ENCODE assay signal across 11 cellular contexts in the genomic region with DNA sequence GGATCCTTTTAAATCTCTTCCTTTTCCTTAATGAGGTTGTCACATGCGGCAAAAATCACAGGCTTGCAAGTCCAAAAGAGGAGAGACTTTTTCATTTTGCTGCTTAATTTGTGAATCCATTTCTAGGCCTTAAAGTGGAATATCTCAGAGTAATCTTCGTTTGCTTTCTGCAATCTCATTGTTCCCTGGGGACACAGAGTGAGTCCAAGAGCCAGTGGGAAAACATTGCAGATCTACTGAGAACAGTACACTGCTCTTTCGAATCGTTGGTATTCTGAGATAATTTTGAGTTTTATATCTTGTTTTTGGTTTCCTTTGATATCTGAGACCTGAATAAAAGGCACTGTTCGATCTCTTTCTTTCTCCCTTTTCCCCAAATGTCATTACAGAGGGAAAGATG.
DNase-seq lines count a peak whose midpoint lies in the region; ATAC-seq and TF ChIP-seq lines count a peak whose summit lies in the region.
"Had no signal": no experiment of that assay in that cellular context is flagged by ENCODE, and none has a peak within 500 bp of the region (broad histone marks: within the 10 kb centered on the region; RNA-seq: fewer than 3 reads in every experiment).

No MANE protein-coding gene starts in this region.

- no peak for ATAC-seq in GM21737 (IDR thresholded peaks at IDR 0.05; ENCODE audit: unreplicated experiment)
- ATAC-seq: activated CD8-positive, alpha-beta memory T cell treated with anti-CD3 and anti-CD28 coated beads, Interleukin-2, amount 10 ng/mL, durations not matched to agents 7 days and 5 days had no signal

- H3K27ac ChIP-seq in SJCRH30 (peak overlapping the region; percentile 82), esophagus squamous epithelium (peak overlapping the region in 3 of 4 donors; percentile 67 to 74 (median 68)), thyroid gland (peak overlapping the region in 2 of 3 donors; percentile 15 to 49)

- TF ChIP-seq POLR2A in esophagus squamous epithelium (IDR thresholded peaks at IDR 0.05), result no peak
- no peak for TF ChIP-seq POLR2A in thyroid gland (IDR thresholded peaks at IDR 0.05)

- intact Hi-C loops in esophagus squamous epithelium (cut with DNase I), result no loop called here
- intact Hi-C loops in thyroid gland (cut with DNase I), result no loop called here

- H3K27me3 ChIP-seq in SJCRH30 (no peaks in the 10 kb centered on the region), esophagus squamous epithelium (no peaks in the 10 kb centered on the region), thyroid gland (no peaks in the 10 kb centered on the region)
- H3K27me3 ChIP-seq: colonic mucosa had no signal

- H3K36me3 ChIP-seq in SJCRH30 (no peaks in the 10 kb centered on the region), esophagus squamous epithelium (no peaks in the 10 kb centered on the region), thyroid gland (no peaks in the 10 kb centered on the region)
- H3K36me3 ChIP-seq: colonic mucosa had no signal

- TF ChIP-seq CTCF in esophagus squamous epithelium (IDR thresholded peaks at IDR 0.05), result no peak
- TF ChIP-seq CTCF in thyroid gland (IDR thresholded peaks at IDR 0.05), result no peak

- H3K4me3 ChIP-seq in SJCRH30, result no peak overlapping the region
- peak overlapping the region in 1 of 4 donors; percentile 24 for H3K4me3 ChIP-seq in esophagus squamous epithelium
- H3K4me3 ChIP-seq in thyroid gland (replicated peaks in 1 of 3), result no peak overlapping the region
- H3K4me3 ChIP-seq: colonic mucosa had no signal

- peaks cover 26% of the 10 kb centered on the region for H3K4me1 ChIP-seq in SJCRH30
- H3K4me1 ChIP-seq in esophagus squamous epithelium, result peaks cover 5 to 21% (median 9%) of the 10 kb centered on the region in 3 donors
- H3K4me1 ChIP-seq in thyroid gland, result peaks cover 0 to 10% of the 10 kb centered on the region in 2 donors
- H3K4me1 ChIP-seq: colonic mucosa had no signal

- 69% methylated on average over 5 of the region's 5 CpGs for WGBS in esophagus squamous epithelium, 2 donors
- 67% methylated on average over 5 of the region's 5 CpGs for WGBS in thyroid gland, 2 donors

- DNase-seq in SJCRH30 (no peak), esophagus squamous epithelium (lab: John Stamatoyannopoulos, UW) (no peak), midbrain (lab: John Stamatoyannopoulos, UW) (peak; percentile 22), thyroid gland (no peak), NCI-H1417 treated with DMSO at 0.1 percent for 48 hours (lab: John Stamatoyannopoulos, UW) (no peak), iPS-NIHi11 (ENCODE audit: low spot score) (no peak)
- DNase-seq in stimulated activated CD4-positive, alpha-beta T cell treated with anti-CD3 and anti-CD28 coated beads, Interleukin-2, amount 100 ng/mL, for 24 hours, result no peak
- DNase-seq: activated CD8-positive, alpha-beta memory T cell treated with anti-CD3 and anti-CD28 coated beads, Interleukin-2, amount 10 ng/mL, durations not matched to agents 7 days and 5 days; colonic mucosa; NCI-H2029 had no signal

- H3K9me3 ChIP-seq in SJCRH30 (replicated peaks) (0 out of 2 replicates have a peak, but pooled peaks cover 3% of the 10 kb centered on the region), esophagus squamous epithelium (no peaks in the 10 kb centered on the region), thyroid gland (no peaks in the 10 kb centered on the region)
- H3K9me3 ChIP-seq: colonic mucosa had no signal

Comparison
In these comparisons a context has a peak if more than half of its experiments do, and no peak if none do; other contexts are left out.
1. H3K27ac ChIP-seq: peak in every context shown above with its lines; median percentile 82 in SJCRH30; 68 in esophagus squamous epithelium; 32 in thyroid gland.